8 cellular contexts compared by ENCODE assay signal in the genomic region with DNA sequence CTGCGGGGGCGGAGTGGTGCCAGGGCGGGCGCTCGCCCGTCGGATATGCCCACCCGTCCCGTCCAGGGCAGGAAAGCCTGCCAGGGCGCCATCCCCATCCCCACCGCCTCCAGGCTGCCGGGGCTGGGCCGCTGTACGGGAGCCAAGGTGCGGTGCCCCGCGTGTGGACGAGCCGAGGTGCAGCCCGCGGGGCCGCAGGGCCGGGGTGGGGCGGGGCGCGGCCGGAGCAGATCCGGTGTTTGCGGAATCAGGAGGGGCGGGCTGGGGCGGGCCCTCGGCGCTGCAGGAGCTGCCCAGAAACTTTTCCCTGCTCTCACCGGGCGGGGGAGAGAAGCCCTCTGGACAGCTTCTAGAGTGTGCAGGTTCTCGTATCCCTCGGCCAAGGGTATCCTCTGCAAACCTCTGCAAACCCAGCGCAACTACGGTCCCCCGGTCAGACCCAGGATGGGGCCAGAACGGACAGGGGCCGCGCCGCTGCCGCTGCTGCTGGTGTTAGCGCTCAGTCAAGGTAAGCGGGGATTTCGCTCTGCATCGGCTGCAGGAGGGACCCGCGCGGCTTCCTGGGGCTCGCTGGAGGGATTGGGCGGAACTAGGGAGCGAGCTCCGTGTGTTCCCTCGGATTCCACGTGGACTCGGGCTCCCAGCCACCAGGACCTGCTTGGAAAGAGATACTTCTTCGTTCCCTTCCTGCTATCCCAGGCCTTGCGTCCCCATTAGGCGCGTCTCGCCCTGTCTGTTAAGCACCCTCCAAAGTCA.
DNase-seq lines count a peak whose midpoint lies in the region; ATAC-seq and TF ChIP-seq lines count a peak whose summit lies in the region.

A gene (plus strand): TSS at position 328 of the 756 bp plus-strand sequence. CDS start 117 bp downstream, at position 445.

- DNase-seq in 8988T: peak; percentile 49
- peak; percentile 22 for DNase-seq in T-helper 2 cell treated with Interferon-gamma antibody and Interleukin-4, amounts not matched to agents 5 μg/mL and 100 μg/mL, for 36 hours (ENCODE audit: low spot score)
- DNase-seq in choroid plexus epithelial cell (ENCODE audit: low read depth): peak; percentile 54
- DNase-seq in stimulated activated CD4-positive, alpha-beta T cell treated with anti-CD3 and anti-CD28 coated beads, Interleukin-4, amount 100 ng/mL, for 1 hour: peak; percentile 24
- no peak for DNase-seq in COLO829 (ENCODE audit: low spot score)

- peaks cover 28% of the 10 kb centered on the region for H3K4me1 Mint-ChIP-seq in T-helper 2 cell treated with Interferon-gamma antibody and Interleukin-4, amounts not matched to agents 5 μg/mL and 100 μg/mL, for 36 hours (ENCODE audit: low read depth)

- ATAC-seq in GM18909 (IDR thresholded peaks at IDR 0.05; ENCODE audit: poor library complexity, unreplicated experiment): peak; percentile 68
- ATAC-seq in HG03521 (IDR thresholded peaks at IDR 0.05; ENCODE audit: unreplicated experiment): peak; percentile 49

- peaks cover 11% of the 10 kb centered on the region for H3K36me3 Mint-ChIP-seq in T-helper 2 cell treated with Interferon-gamma antibody and Interleukin-4, amounts not matched to agents 5 μg/mL and 100 μg/mL, for 36 hours (ENCODE audit: low read depth)

- peak within 1 kb of the TSS; percentile 56 for H3K27ac Mint-ChIP-seq in T-helper 2 cell treated with Interferon-gamma antibody and Interleukin-4, amounts not matched to agents 5 μg/mL and 100 μg/mL, for 36 hours

- no peaks in the 10 kb centered on the region for H3K27me3 ChIP-seq in layer of hippocampus (ENCODE audit: control insufficient read depth, insufficient read depth, low read length)

- H3K4me3 Mint-ChIP-seq in T-helper 2 cell treated with Interferon-gamma antibody and Interleukin-4, amounts not matched to agents 5 μg/mL and 100 μg/mL, for 36 hours: peak within 1 kb of the TSS; percentile 80

- H3K27ac ChIP-seq in layer of hippocampus (ENCODE audit: low read depth, low read length): peak within 1 kb of the TSS; percentile 81

- H3K27me3 Mint-ChIP-seq in T-helper 2 cell treated with Interferon-gamma antibody and Interleukin-4, amounts not matched to agents 5 μg/mL and 100 μg/mL, for 36 hours (ENCODE audit: low read depth): peaks cover 51% of the 10 kb centered on the region

- H3K9me3 Mint-ChIP-seq in T-helper 2 cell treated with Interferon-gamma antibody and Interleukin-4, amounts not matched to agents 5 μg/mL and 100 μg/mL, for 36 hours: no peaks in the 10 kb centered on the region

- TF ChIP-seq CTCF in choroid plexus epithelial cell (conservative IDR thresholded peaks at IDR 0.05; ENCODE audit: low read depth, low read length): no peak

- H3K4me3 ChIP-seq in choroid plexus epithelial cell (ENCODE audit: low read depth, low read length): peak within 1 kb of the TSS; percentile 80
